Comparison of ENCODE assay signal across 1 cellular context in the genomic region with DNA sequence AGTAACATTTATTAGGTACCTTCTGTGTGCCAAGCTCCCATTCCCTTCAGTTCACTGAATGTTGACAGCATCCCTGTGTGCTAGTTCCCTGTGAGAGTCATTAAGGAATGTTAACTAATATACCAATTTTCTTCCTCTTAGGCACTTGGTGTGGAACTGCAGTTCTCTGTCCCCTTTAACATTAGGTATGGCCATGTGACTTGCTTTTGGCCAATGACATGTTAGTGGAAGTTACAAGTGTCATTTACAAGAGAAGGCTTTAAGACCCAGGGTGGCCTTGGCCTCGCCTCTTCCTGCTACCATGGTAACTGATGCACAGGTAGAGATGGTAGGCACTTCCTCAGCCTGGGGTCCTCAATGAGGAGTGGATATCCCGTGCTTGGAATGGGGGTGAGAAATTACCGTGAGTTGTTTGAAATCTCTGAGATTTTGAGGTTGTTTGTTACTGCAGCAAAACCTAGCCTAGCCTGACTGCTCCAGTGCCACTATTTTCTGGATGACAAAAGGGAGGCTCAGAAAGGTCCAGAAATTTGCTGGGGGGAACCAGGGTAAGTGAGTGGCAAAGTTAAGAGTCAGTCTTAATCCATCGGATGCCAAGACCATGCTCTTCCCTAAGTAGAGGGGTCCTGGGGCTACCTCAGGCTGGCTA.
TF ChIP-seq lines count a peak whose summit lies in the region.

No MANE protein-coding gene starts in this region.

TF ChIP-seq in WTC11, 78 proteins besides CTCF, POLR2A, EP300 and RAD21 (continued from another document):
- TF ChIP-seq USF1 (CRISPR knock-in tag; IDR thresholded peaks at IDR 0.05) (0 out of 2 replicates have a peak, but pooled peaks have one; percentile 25), ETV6 (CRISPR knock-in tag; IDR thresholded peaks at IDR 0.05) (no peak), HMGA2 (CRISPR knock-in tag; IDR thresholded peaks at IDR 0.05) (no peak), OVOL2 (CRISPR knock-in tag; IDR thresholded peaks at IDR 0.05; ENCODE audit: borderline replicate concordance) (no peak), NFE2L1 (CRISPR knock-in tag; IDR thresholded peaks at IDR 0.05) (no peak)
- TF ChIP-seq, protein P1, sequence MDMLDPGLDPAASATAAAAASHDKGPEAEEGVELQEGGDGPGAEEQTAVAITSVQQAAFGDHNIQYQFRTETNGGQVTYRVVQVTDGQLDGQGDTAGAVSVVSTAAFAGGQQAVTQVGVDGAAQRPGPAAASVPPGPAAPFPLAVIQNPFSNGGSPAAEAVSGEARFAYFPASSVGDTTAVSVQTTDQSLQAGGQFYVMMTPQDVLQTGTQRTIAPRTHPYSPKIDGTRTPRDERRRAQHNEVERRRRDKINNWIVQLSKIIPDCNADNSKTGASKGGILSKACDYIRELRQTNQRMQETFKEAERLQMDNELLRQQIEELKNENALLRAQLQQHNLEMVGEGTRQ (CRISPR knock-in tag; IDR thresholded peaks at IDR 0.05) = peak; percentile 69
